In the genomic region with DNA sequence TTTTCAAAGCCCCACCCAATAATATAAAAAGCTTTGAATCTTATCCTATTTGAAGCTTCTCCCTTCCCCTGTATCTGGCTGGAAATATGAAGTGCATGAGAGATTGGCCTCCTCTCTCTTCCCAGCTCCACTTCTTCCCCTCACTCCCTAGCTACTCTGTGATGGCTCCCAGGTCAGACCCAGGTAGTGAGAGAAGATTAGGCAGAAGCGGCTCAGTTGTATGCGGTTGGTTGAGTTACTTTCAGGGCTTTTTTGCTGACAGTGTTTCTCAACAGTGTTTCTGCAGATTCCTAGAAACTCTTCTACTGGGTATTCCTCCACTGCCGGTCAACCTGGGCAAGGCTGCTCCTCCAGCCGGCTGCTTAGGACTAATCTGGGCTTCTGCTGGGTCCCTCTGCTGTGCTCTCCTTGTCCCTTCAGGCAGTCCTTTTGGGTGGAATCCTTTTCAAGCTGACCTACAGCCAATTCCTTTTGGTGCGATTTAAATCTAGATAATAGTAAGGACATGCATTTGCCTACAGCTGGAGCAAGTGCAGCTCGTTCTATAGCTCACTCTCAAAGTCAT, we compare ENCODE assay signal across 24 cellular contexts.
"Had no signal": no experiment of that assay in that cellular context is flagged by ENCODE, and none has a peak within 500 bp of the region (broad histone marks: within the 10 kb centered on the region; RNA-seq: fewer than 3 reads in every experiment).

No MANE protein-coding gene starts in this region.

- H3K4me3 Mint-ChIP-seq: activated CD4-positive, alpha-beta T cell treated with anti-CD3 and anti-CD28 coated beads, Interleukin-2, amount 10 ng/mL, durations not matched to agents 7 days and 5 days; activated naive CD4-positive, alpha-beta T cell treated with anti-CD3 and anti-CD28 coated beads, Interleukin-2, amount 10 ng/mL, durations not matched to agents 7 days and 5 days; activated T-cell treated with anti-CD3 and anti-CD28 coated beads, Interleukin-2, amount 50 U/mL, for 4 hours; memory B cell; naive thymus-derived CD4-positive, alpha-beta T cell had no signal

- H3K27ac Mint-ChIP-seq: activated naive CD4-positive, alpha-beta T cell treated with anti-CD3 and anti-CD28 coated beads, Interleukin-2, amount 10 ng/mL, durations not matched to agents 7 days and 5 days; memory B cell had no signal

- ATAC-seq: activated CD4-positive, CD25-positive, alpha-beta regulatory T cell treated with anti-CD3 and anti-CD28 coated beads, Interleukin-2, amount 50 U/mL, for 24 hours; activated T-cell treated with anti-CD3 and anti-CD28 coated beads, Interleukin-2, amount 50 U/mL, for 4 hours; heart right ventricle; naive thymus-derived CD4-positive, alpha-beta T cell; stimulated activated naive CD8-positive, alpha-beta T cell treated with anti-CD3 and anti-CD28 coated beads, Interleukin-15, Interleukin-2, amounts not matched to agents 100 U/mL and 50 U/mL, for 24 hours had no signal

- DNase-seq: activated CD4-positive, alpha-beta T cell treated with anti-CD3 and anti-CD28 coated beads, Interleukin-2, amount 10 ng/mL, durations not matched to agents 7 days and 5 days; activated CD8-positive, alpha-beta memory T cell treated with anti-CD3 and anti-CD28 coated beads, Interleukin-2, amount 50 U/mL, for 4 hours; activated effector memory CD4-positive, alpha-beta T cell treated with Interleukin-2 at 50 U/mL for 16 hours; activated naive CD4-positive, alpha-beta T cell treated with anti-CD3 and anti-CD28 coated beads, Interleukin-2, amount 10 ng/mL, durations not matched to agents 7 days and 5 days; activated T-cell treated with anti-CD3 and anti-CD28 coated beads, Interleukin-2, amount 50 U/mL, for 4 hours; aorta; cerebellar nuclear complex; effector CD8-positive, alpha-beta T cell; esophagus squamous epithelium; heart right ventricle; mucosa of descending colon; naive thymus-derived CD4-positive, alpha-beta T cell; occipital lobe; stimulated activated CD4-positive, alpha-beta T cell treated with anti-CD3 and anti-CD28 coated beads, Interleukin-12 subunit alpha, Interleukin-12 subunit beta, amount 100 ng/mL, for 4 hours; stimulated activated CD4-positive, alpha-beta T cell treated with anti-CD3 and anti-CD28 coated beads, Interleukin-1b, Interleukin-23, amount 100 ng/mL, for 48 hours; stimulated activated CD8-positive, alpha-beta memory T cell treated with anti-CD3 and anti-CD28 coated beads, Interleukin-4, amount 100 ng/mL, for 48 hours; stimulated activated naive CD8-positive, alpha-beta T cell treated with anti-CD3 and anti-CD28 coated beads, Interleukin-15, Interleukin-2, amounts not matched to agents 100 U/mL and 50 U/mL, for 24 hours; substantia nigra; T-helper 1 cell; T-helper 9 cell; tibial artery had no signal

- H3K4me1 ChIP-seq: esophagus squamous epithelium, tibial artery had no signal

- FAIRE-seq: urothelium cell line had no signal

- H3K27me3 Mint-ChIP-seq: activated CD4-positive, alpha-beta T cell treated with anti-CD3 and anti-CD28 coated beads, Interleukin-2, amount 10 ng/mL, durations not matched to agents 7 days and 5 days; memory B cell had no signal

- H3K4me1 Mint-ChIP-seq: activated CD4-positive, alpha-beta T cell treated with anti-CD3 and anti-CD28 coated beads, Interleukin-2, amount 10 ng/mL, durations not matched to agents 7 days and 5 days; memory B cell had no signal

- H3K36me3 Mint-ChIP-seq: activated naive CD4-positive, alpha-beta T cell treated with anti-CD3 and anti-CD28 coated beads, Interleukin-2, amount 10 ng/mL, durations not matched to agents 7 days and 5 days; memory B cell had no signal

- H3K27ac ChIP-seq: heart right ventricle, tibial artery had no signal

- H3K4me3 ChIP-seq: esophagus squamous epithelium, heart right ventricle, mucosa of descending colon, tibial artery had no signal

- H3K9me3 ChIP-seq: esophagus squamous epithelium, heart right ventricle, mucosa of descending colon, tibial artery had no signal

- H3K36me3 ChIP-seq: esophagus squamous epithelium, heart right ventricle, tibial artery had no signal

- H3K9me3 Mint-ChIP-seq: activated T-cell treated with anti-CD3 and anti-CD28 coated beads, Interleukin-2, amount 50 U/mL, for 4 hours had no signal

- H3K27me3 ChIP-seq: esophagus squamous epithelium, heart right ventricle, tibial artery had no signal
